13 cellular contexts compared by ENCODE assay signal in the genomic region with DNA sequence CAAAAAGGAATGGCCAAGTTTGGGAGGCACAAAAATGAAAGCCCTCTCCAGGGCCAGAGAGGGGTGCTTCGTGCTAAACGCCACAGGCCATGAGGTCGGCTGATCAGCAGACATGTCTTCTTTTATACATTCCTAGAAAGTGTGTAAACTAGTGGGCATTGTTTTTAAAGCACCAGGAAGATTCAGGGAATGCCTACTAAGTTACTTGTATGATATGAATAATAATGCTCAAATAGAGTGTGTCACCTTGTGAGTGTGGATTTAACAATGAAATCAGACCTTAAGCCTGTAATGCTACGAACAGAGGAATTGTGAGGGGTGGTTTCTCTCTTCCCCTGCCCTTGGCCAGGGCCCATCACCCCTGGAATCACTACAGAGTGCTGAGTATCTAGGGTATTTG.
DNase-seq lines count a peak whose midpoint lies in the region; ATAC-seq and TF ChIP-seq lines count a peak whose summit lies in the region.
"Had no signal": no experiment of that assay in that cellular context is flagged by ENCODE, and none has a peak within 500 bp of the region (broad histone marks: within the 10 kb centered on the region; RNA-seq: fewer than 3 reads in every experiment).

No MANE protein-coding gene starts in this region.

- no peak for TF ChIP-seq POLR2A in adrenal gland (IDR thresholded peaks at IDR 0.05)

- intact Hi-C loops in CD8-positive, alpha-beta T cell (cut with DNase I, micrococcal nuclease), result no loop called here
- intact Hi-C loops in adrenal gland (cut with DNase I), result no loop called here

- no peaks in the 10 kb centered on the region for H3K27me3 ChIP-seq in ACC112 (ENCODE audit: insufficient read depth, low read length)
- no peaks in the 10 kb centered on the region for H3K27me3 ChIP-seq in CD8-positive, alpha-beta T cell (ENCODE audit: insufficient read depth, low read length)
- H3K27me3 ChIP-seq in adrenal gland, result no peaks in the 10 kb centered on the region
- H3K27me3 ChIP-seq: body of pancreas had no signal

- no peaks in the 10 kb centered on the region for H3K9me3 Mint-ChIP-seq in CD8-positive, alpha-beta T cell

- peaks cover 66% of the 10 kb centered on the region for H3K4me1 Mint-ChIP-seq in CD8-positive, alpha-beta T cell (ENCODE audit: low read depth)

- POLR2A ChIA-PET in CD8-positive, alpha-beta T cell (lab: Charles Lee), result interaction anchor here (1.1 to 4.4 kb wide), 5 partner anchors 8 to 17 kb away, joined by 4 to 24 read pairs (median 8); no protein-coding TSS in a partner anchor

- no peaks in the 10 kb centered on the region for H3K9me3 ChIP-seq in CD8-positive, alpha-beta T cell (ENCODE audit: low read length)
- H3K9me3 ChIP-seq in adrenal gland (replicated peaks in 1 of 3), result no peaks in the 10 kb centered on the region
- no peaks in the 10 kb centered on the region for H3K9me3 ChIP-seq in mesodermal cell (ENCODE audit: control insufficient read depth, low read length)
- H3K9me3 ChIP-seq: body of pancreas, HAP-1 had no signal

- H2AFZ ChIP-seq in ACC112 (ENCODE audit: low read length, unreplicated experiment), result no peak overlapping the region

- no peaks in the 10 kb centered on the region for H3K79me2 ChIP-seq in ACC112 (ENCODE audit: control insufficient read depth, insufficient read depth, low read length, unreplicated experiment)

- H3K4me3 ChIP-seq in ACC112 (ENCODE audit: low read depth, low read length) (no peak overlapping the region), adrenal gland (no peak overlapping the region), mesodermal cell (ENCODE audit: extremely low read depth, insufficient read depth, low read length, poor library complexity, severe bottlenecking) (no peak overlapping the region)
- H3K4me3 ChIP-seq in CD8-positive, alpha-beta T cell (ENCODE audit: low read depth, low read length), result no peak overlapping the region
- H3K4me3 ChIP-seq: body of pancreas, HAP-1 had no signal

- ATAC-seq in CD8-positive, alpha-beta T cell, result no peak
- no peak for ATAC-seq in HG03521 (IDR thresholded peaks at IDR 0.05; ENCODE audit: unreplicated experiment)

- no peak overlapping the region for H3K4me3 Mint-ChIP-seq in CD8-positive, alpha-beta T cell

- no peak for DNase-seq in CD8-positive, alpha-beta T cell
- DNase-seq in adrenal gland (no peak), hepatic stellate cell (ENCODE audit: low spot score) (no peak), HCEC 1CT (no peak), GM20000 (ENCODE audit: low spot score) (no peak)
- DNase-seq: body of pancreas, head of caudate nucleus, midbrain, NCI-H524 had no signal

- H3K36me3 Mint-ChIP-seq in CD8-positive, alpha-beta T cell, result no peaks in the 10 kb centered on the region

- TF ChIP-seq CTCF in CD8-positive, alpha-beta T cell (IDR thresholded peaks at IDR 0.05), result no peak
- no peak for TF ChIP-seq CTCF in adrenal gland (IDR thresholded peaks at IDR 0.05)
- no peak for TF ChIP-seq CTCF in GM20000 (IDR thresholded peaks at IDR 0.05; ENCODE audit: extremely low read depth, missing control alignments)

- peaks cover 45% of the 10 kb centered on the region for H3K4me1 ChIP-seq in ACC112 (ENCODE audit: control insufficient read depth, insufficient read depth, low read length, unreplicated experiment)
- H3K4me1 ChIP-seq in CD8-positive, alpha-beta T cell (ENCODE audit: insufficient read depth, low read length), result peaks cover 37% of the 10 kb centered on the region
- H3K4me1 ChIP-seq in adrenal gland (replicated peaks in 1 of 2), result peaks cover 0 to 9% of the 10 kb centered on the region in 2 donors
- peaks cover 17% of the 10 kb centered on the region for H3K4me1 ChIP-seq in mesodermal cell (ENCODE audit: control insufficient read depth, insufficient read depth, low read length, poor library complexity, severe bottlenecking)
- H3K4me1 ChIP-seq: HAP-1 had no signal

- H3K27ac Mint-ChIP-seq in CD8-positive, alpha-beta T cell, result peak overlapping the region; percentile 88

- WGBS in adrenal gland, 4 donors, result 79 to 90% (median 87%) methylated on average over 4 of the region's 4 CpGs
- 94 to 100% methylated on average over 2 to 4 of the region's 4 CpGs for WGBS in mesodermal cell (ENCODE audit: insufficient coverage in 2 of 2), 2 experiments

- H3K36me3 ChIP-seq in ACC112 (ENCODE audit: insufficient read depth, low read length) (no peaks in the 10 kb centered on the region), adrenal gland (replicated peaks in 1 of 2) (no peaks in the 10 kb centered on the region), mesodermal cell (ENCODE audit: control insufficient read depth, insufficient read depth, low read length) (no peaks in the 10 kb centered on the region)
- H3K36me3 ChIP-seq in CD8-positive, alpha-beta T cell (ENCODE audit: insufficient read depth, low read length), result no peaks in the 10 kb centered on the region
- H3K36me3 ChIP-seq: HAP-1 had no signal

- H3K27me3 Mint-ChIP-seq in CD8-positive, alpha-beta T cell (ENCODE audit: low read depth), result no peaks in the 10 kb centered on the region

- H3K27ac ChIP-seq in ACC112 (ENCODE audit: low read depth, low read length) (peak overlapping the region; percentile 79), adrenal gland (peak overlapping the region in 3 of 5 donors; percentile 57 to 89 (median 72)), mesodermal cell (ENCODE audit: low read depth, low read length, severe bottlenecking) (peak overlapping the region; percentile 92)
- peak overlapping the region; percentile 50 for H3K27ac ChIP-seq in CD8-positive, alpha-beta T cell (ENCODE audit: low read depth, low read length)

- CTCF ChIA-PET in CD8-positive, alpha-beta T cell (lab: Charles Lee), result interaction anchor here (1.4 to 3.1 kb wide), 4 partner anchors 9 to 68 kb away, joined by 5 to 14 read pairs (median 7); no protein-coding TSS in a partner anchor
